Comparison of ENCODE assay signal across 1 cellular context in genomic region chr12:121839106-121839992, GRCh38.
TF ChIP-seq lines count a peak whose summit lies in the region.

No MANE protein-coding gene starts in this region.

TF ChIP-seq in K562, 482 proteins besides CTCF, POLR2A, EP300 and RAD21 (continued from another document):
- TF ChIP-seq KDM5B (IDR thresholded peaks at IDR 0.05; ENCODE audit: insufficient replicate concordance, low read depth, low read length) = peak; percentile 81
- peak; percentile 58; the same call in 1 of the 2 replicates for TF ChIP-seq GABPB1 (CRISPR knock-in tag; IDR thresholded peaks at IDR 0.05)
- TF ChIP-seq MEF2A (IDR thresholded peaks at IDR 0.05; ENCODE audit: control insufficient read depth, low read depth, low read length) = no peak
- no peak for TF ChIP-seq HNRNPUL1 (IDR thresholded peaks at IDR 0.05; ENCODE audit: low read length)
- TF ChIP-seq PHF8 (IDR thresholded peaks at IDR 0.05; ENCODE audit: borderline replicate concordance, low read length) = peak; percentile 86; the same call in 1 of the 2 replicates
- TF ChIP-seq HDGF (IDR thresholded peaks at IDR 0.05) = peak; percentile 43; the same call in 1 of the 2 replicates
- TF ChIP-seq, protein P1, sequence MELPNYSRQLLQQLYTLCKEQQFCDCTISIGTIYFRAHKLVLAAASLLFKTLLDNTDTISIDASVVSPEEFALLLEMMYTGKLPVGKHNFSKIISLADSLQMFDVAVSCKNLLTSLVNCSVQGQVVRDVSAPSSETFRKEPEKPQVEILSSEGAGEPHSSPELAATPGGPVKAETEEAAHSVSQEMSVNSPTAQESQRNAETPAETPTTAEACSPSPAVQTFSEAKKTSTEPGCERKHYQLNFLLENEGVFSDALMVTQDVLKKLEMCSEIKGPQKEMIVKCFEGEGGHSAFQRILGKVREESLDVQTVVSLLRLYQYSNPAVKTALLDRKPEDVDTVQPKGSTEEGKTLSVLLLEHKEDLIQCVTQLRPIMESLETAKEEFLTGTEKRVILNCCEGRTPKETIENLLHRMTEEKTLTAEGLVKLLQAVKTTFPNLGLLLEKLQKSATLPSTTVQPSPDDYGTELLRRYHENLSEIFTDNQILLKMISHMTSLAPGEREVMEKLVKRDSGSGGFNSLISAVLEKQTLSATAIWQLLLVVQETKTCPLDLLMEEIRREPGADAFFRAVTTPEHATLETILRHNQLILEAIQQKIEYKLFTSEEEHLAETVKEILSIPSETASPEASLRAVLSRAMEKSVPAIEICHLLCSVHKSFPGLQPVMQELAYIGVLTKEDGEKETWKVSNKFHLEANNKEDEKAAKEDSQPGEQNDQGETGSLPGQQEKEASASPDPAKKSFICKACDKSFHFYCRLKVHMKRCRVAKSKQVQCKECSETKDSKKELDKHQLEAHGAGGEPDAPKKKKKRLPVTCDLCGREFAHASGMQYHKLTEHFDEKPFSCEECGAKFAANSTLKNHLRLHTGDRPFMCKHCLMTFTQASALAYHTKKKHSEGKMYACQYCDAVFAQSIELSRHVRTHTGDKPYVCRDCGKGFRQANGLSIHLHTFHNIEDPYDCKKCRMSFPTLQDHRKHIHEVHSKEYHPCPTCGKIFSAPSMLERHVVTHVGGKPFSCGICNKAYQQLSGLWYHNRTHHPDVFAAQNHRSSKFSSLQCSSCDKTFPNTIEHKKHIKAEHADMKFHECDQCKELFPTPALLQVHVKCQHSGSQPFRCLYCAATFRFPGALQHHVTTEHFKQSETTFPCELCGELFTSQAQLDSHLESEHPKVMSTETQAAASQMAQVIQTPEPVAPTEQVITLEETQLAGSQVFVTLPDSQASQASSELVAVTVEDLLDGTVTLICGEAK (IDR thresholded peaks at IDR 0.05) = no peak
- TF ChIP-seq, protein P1 (CRISPR knock-in tag; IDR thresholded peaks at IDR 0.05) = no peak
- TF ChIP-seq BCL6 (CRISPR knock-in tag; IDR thresholded peaks at IDR 0.05) = no peak
- no peak for TF ChIP-seq LEF1 (IDR thresholded peaks at IDR 0.05)
- no peak for TF ChIP-seq SAFB2 (IDR thresholded peaks at IDR 0.05; ENCODE audit: borderline replicate concordance, low read depth, low read length, severe bottlenecking)
- no peak for TF ChIP-seq ZNF232 (CRISPR knock-in tag; IDR thresholded peaks at IDR 0.05)
- TF ChIP-seq, protein P2, sequence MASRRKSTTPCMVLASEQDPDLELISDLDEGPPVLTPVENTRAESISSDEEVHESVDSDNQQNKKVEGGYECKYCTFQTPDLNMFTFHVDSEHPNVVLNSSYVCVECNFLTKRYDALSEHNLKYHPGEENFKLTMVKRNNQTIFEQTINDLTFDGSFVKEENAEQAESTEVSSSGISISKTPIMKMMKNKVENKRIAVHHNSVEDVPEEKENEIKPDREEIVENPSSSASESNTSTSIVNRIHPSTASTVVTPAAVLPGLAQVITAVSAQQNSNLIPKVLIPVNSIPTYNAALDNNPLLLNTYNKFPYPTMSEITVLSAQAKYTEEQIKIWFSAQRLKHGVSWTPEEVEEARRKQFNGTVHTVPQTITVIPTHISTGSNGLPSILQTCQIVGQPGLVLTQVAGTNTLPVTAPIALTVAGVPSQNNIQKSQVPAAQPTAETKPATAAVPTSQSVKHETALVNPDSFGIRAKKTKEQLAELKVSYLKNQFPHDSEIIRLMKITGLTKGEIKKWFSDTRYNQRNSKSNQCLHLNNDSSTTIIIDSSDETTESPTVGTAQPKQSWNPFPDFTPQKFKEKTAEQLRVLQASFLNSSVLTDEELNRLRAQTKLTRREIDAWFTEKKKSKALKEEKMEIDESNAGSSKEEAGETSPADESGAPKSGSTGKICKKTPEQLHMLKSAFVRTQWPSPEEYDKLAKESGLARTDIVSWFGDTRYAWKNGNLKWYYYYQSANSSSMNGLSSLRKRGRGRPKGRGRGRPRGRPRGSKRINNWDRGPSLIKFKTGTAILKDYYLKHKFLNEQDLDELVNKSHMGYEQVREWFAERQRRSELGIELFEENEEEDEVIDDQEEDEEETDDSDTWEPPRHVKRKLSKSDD (conservative IDR thresholded peaks at IDR 0.05; ENCODE audit: low read length) = no peak
- TF ChIP-seq ZNF175 (CRISPR knock-in tag; IDR thresholded peaks at IDR 0.05; ENCODE audit: low read depth) = no peak
- TF ChIP-seq NCOA2 (IDR thresholded peaks at IDR 0.05; ENCODE audit: partially characterized antibody in 2 of 2) = no peak
- TF ChIP-seq, protein P3, sequence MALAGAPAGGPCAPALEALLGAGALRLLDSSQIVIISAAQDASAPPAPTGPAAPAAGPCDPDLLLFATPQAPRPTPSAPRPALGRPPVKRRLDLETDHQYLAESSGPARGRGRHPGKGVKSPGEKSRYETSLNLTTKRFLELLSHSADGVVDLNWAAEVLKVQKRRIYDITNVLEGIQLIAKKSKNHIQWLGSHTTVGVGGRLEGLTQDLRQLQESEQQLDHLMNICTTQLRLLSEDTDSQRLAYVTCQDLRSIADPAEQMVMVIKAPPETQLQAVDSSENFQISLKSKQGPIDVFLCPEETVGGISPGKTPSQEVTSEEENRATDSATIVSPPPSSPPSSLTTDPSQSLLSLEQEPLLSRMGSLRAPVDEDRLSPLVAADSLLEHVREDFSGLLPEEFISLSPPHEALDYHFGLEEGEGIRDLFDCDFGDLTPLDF (CRISPR knock-in tag; IDR thresholded peaks at IDR 0.05) = 0 out of 2 replicates have a peak, but pooled peaks have one; percentile 14
- TF ChIP-seq CBX3 (IDR thresholded peaks at IDR 0.05; ENCODE audit: borderline replicate concordance in 1 of 2, low read length in 2 of 2) = peak in 1 of 2 experiments; percentile 51; a peak in 1 of 3 replicates
- TF ChIP-seq TAF1 (IDR thresholded peaks at IDR 0.05; ENCODE audit: control insufficient read depth, extremely low read depth, insufficient read depth, low read length, severe bottlenecking) = peak; percentile 49
- TF ChIP-seq ZNF165 (CRISPR knock-in tag; IDR thresholded peaks at IDR 0.05; ENCODE audit: borderline replicate concordance) = no peak
- TF ChIP-seq HNRNPLL (IDR thresholded peaks at IDR 0.05; ENCODE audit: low read depth, low read length, poor library complexity, severe bottlenecking) = peak; percentile 55
- peak; percentile 62; the same call in 1 of the 2 replicates for TF ChIP-seq MTA3 (IDR thresholded peaks at IDR 0.05; ENCODE audit: borderline replicate concordance)
- no peak for TF ChIP-seq JUNB (CRISPR knock-in tag; conservative IDR thresholded peaks at IDR 0.05)
- TF ChIP-seq CBFA2T3 (IDR thresholded peaks at IDR 0.05) = no peak
- no peak for TF ChIP-seq ZNF277 (CRISPR knock-in tag; IDR thresholded peaks at IDR 0.05; ENCODE audit: borderline replicate concordance)
- TF ChIP-seq ETV5 (CRISPR knock-in tag; IDR thresholded peaks at IDR 0.05; ENCODE audit: low read depth) = peak; percentile 16; the same call in 1 of the 2 replicates
- no peak for TF ChIP-seq SMARCA4 (IDR thresholded peaks at IDR 0.05)
- no peak for TF ChIP-seq SMAD4 (CRISPR knock-in tag; conservative IDR thresholded peaks at IDR 0.05)
- TF ChIP-seq LCOR (CRISPR knock-in tag; IDR thresholded peaks at IDR 0.05) = peak; percentile 81; the same call in 1 of the 2 replicates
- TF ChIP-seq ZNF79 (CRISPR knock-in tag; IDR thresholded peaks at IDR 0.05; ENCODE audit: low read depth) = no peak
